Comparison of ENCODE assay signal across 1 cellular context in genomic region chr21:46347791-46348381, GRCh38.
TF ChIP-seq lines count a peak whose summit lies in the region.

No MANE protein-coding gene starts in this region.

TF ChIP-seq in H1, 55 proteins besides CTCF, POLR2A, EP300 and RAD21:
- TF ChIP-seq NANOG (IDR thresholded peaks at IDR 0.05; ENCODE audit: insufficient read depth, low read depth, low read length, poor library complexity, severe bottlenecking) (no peak), NRF1 (IDR thresholded peaks at IDR 0.05; ENCODE audit: low read depth, low read length) (no peak), RBBP5 (IDR thresholded peaks at IDR 0.05; ENCODE audit: borderline replicate concordance, low read depth, low read length) (no peak), ZNF274 (IDR thresholded peaks at IDR 0.05; ENCODE audit: borderline replicate concordance, extremely low read depth, low read length) (no peak), ATF3 (IDR thresholded peaks at IDR 0.05; ENCODE audit: insufficient read depth, low read depth, low read length) (no peak), YY1 (IDR thresholded peaks at IDR 0.05; ENCODE audit: low read depth, low read length) (no peak), SIN3A (conservative IDR thresholded peaks at IDR 0.05 in 1 of 2, IDR thresholded peaks at IDR 0.05 in 1 of 2; ENCODE audit: low read depth in 1 of 2, low read length in 2 of 2) (no peak)
